1 cellular context compared by ENCODE assay signal in the genomic region with DNA sequence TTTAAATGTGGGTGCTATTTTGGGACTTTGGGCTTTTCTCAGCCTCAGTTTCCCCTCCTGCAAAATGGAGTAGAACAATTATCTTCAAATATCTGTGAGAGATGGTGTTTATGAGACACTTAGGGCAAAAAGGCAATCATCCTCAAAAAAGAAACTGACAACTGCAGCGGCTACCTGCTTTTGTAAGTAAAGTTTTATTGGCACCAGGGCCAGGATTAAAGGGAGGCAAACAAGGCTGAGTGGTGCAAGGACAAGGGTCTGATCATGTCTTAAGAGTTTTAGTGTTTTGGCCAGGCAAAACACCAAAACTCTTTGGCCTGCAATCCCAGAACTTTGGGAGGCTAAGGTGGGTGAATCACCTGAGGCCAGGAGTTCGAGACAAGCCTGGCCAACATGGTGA.
A peak's percentile ranks its signal among the peaks of the same experiment; 100 is the strongest.
TF ChIP-seq lines count a peak whose summit lies in the region.

No MANE protein-coding gene starts in this region.

TF ChIP-seq in K562, 482 proteins besides CTCF, POLR2A, EP300 and RAD21:
- peak; percentile 88 for TF ChIP-seq ZBTB40 (IDR thresholded peaks at IDR 0.05)
- peak; percentile 78 for TF ChIP-seq ZBTB40 (CRISPR knock-in tag; IDR thresholded peaks at IDR 0.05)
- TF ChIP-seq, protein P1, sequence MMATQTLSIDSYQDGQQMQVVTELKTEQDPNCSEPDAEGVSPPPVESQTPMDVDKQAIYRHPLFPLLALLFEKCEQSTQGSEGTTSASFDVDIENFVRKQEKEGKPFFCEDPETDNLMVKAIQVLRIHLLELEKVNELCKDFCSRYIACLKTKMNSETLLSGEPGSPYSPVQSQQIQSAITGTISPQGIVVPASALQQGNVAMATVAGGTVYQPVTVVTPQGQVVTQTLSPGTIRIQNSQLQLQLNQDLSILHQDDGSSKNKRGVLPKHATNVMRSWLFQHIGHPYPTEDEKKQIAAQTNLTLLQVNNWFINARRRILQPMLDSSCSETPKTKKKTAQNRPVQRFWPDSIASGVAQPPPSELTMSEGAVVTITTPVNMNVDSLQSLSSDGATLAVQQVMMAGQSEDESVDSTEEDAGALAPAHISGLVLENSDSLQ (IDR thresholded peaks at IDR 0.05) = no peak
